8 cellular contexts compared by ENCODE assay signal in genomic region chr1:92536593-92537332, GRCh38. TPM values are rescaled to one million over a fixed set of nuclear protein-coding genes. Genes with fewer than 3 reads are reported as not detected.
DNase-seq lines count a peak whose midpoint lies in the region; ATAC-seq and TF ChIP-seq lines count a peak whose summit lies in the region.

No MANE protein-coding gene starts in this region.

- H3K9me3 Mint-ChIP-seq in activated CD4-positive, alpha-beta T cell treated with anti-CD3 and anti-CD28 coated beads for 36 hours (ENCODE audit: low read depth), result peaks cover 4% of the 10 kb centered on the region

- peak overlapping the region; percentile 26 for H3K4me2 ChIP-seq in hepatocyte

- no peaks in the 10 kb centered on the region for H3K27me3 ChIP-seq in hepatocyte

- H3K4me1 ChIP-seq in hepatocyte (ENCODE audit: insufficient read depth), result no peaks in the 10 kb centered on the region

- no peak for DNase-seq in activated CD4-positive, alpha-beta T cell treated with anti-CD3 and anti-CD28 coated beads for 36 hours
- DNase-seq in activated CD4-positive, alpha-beta T cell treated with anti-CD3 and anti-CD28 coated beads, Interleukin-2, amount 50 U/mL, for 4 hours, result no peak
- peak; percentile 27 for DNase-seq in RPMI7951 (ENCODE audit: low read depth)
- peak; percentile 45 for DNase-seq in hepatocyte (ENCODE audit: low spot score)
- DNase-seq in iPS-NIHi11 (ENCODE audit: low spot score), result no peak
- DNase-seq in lower leg skin (ENCODE audit: low spot score in 2 of 2), result no peak
- DNase-seq in inferior parietal cortex (ENCODE audit: extremely low spot score), result no peak

- H2AFZ ChIP-seq in hepatocyte, result no peak overlapping the region

- TF ChIP-seq CTCF in hepatocyte (IDR thresholded peaks at IDR 0.05; ENCODE audit: poor library complexity), result no peak
- no peak for TF ChIP-seq CTCF in lower leg skin (IDR thresholded peaks at IDR 0.05)

- TF ChIP-seq POLR2A in lower leg skin (IDR thresholded peaks at IDR 0.05), result no peak

- peak overlapping the region; percentile 25 for H3K27ac ChIP-seq in hepatocyte

- intact Hi-C loops in activated CD4-positive, alpha-beta T cell treated with anti-CD3 and anti-CD28 coated beads for 36 hours (cut with DNase I, micrococcal nuclease), result loop anchor here (1.0 to 5.0 kb wide), 10 partner anchors 34 to 1034 kb away; partner anchors contain the start of genes CDC7 (in 1 of the 2), DIPK1A (in 1 of the 2) and GFI1 (in 1 of the 2)
- intact Hi-C loops in lower leg skin (cut with DNase I; ENCODE audit: low total_unique reads), result no loop called here

- H3K4me3 ChIP-seq in hepatocyte (no peak overlapping the region), lower leg skin (ENCODE audit: low read depth, poor library complexity, severe bottlenecking) (no peak overlapping the region)

- H3K36me3 Mint-ChIP-seq in activated CD4-positive, alpha-beta T cell treated with anti-CD3 and anti-CD28 coated beads for 36 hours (ENCODE audit: low read depth), result peaks cover 62% of the 10 kb centered on the region

- H3K27ac Mint-ChIP-seq in activated CD4-positive, alpha-beta T cell treated with anti-CD3 and anti-CD28 coated beads for 36 hours, result peak overlapping the region; percentile 98

- peaks cover 89% of the 10 kb centered on the region for H3K4me1 Mint-ChIP-seq in activated CD4-positive, alpha-beta T cell treated with anti-CD3 and anti-CD28 coated beads for 36 hours

- H3K79me2 ChIP-seq in hepatocyte, result no peaks in the 10 kb centered on the region

- whole genome bisulfite sequencing in hepatocyte (ENCODE audit: low lambda C conversion rate, missing lambda C conversion rate), result 77% methylated on average over 3 of the region's 3 CpGs
- 70 to 71% methylated on average over 3 of the region's 3 CpGs for WGBS in lower leg skin, 2 donors

- no peaks in the 10 kb centered on the region for H4K20me1 ChIP-seq in hepatocyte (ENCODE audit: insufficient read depth, poor library complexity, severe bottlenecking)

- no peaks in the 10 kb centered on the region for H3K36me3 ChIP-seq in hepatocyte (replicated peaks; ENCODE audit: insufficient read depth, low read depth)

- ATAC-seq in activated CD4-positive, alpha-beta T cell treated with anti-CD3 and anti-CD28 coated beads for 36 hours, result peak; percentile 53
- peak; percentile 61 for ATAC-seq in HG02798 (IDR thresholded peaks at IDR 0.05; ENCODE audit: poor library complexity, unreplicated experiment)

- H3K9me3 ChIP-seq in hepatocyte (ENCODE audit: low read depth), result no peaks in the 10 kb centered on the region

- CTCF ChIA-PET in activated CD4-positive, alpha-beta T cell treated with anti-CD3 and anti-CD28 coated beads for 36 hours (lab: Charles Lee), result interaction anchor here (0.7 to 3.9 kb wide), 13 partner anchors 16 to 295 kb away, joined by 3 to 36 read pairs (median 5); partner anchors contain the start of genes GFI1 and RPL5

- H3K27me3 Mint-ChIP-seq in activated CD4-positive, alpha-beta T cell treated with anti-CD3 and anti-CD28 coated beads for 36 hours, result no peaks in the 10 kb centered on the region

- H3K9me2 ChIP-seq in hepatocyte (replicated peaks; ENCODE audit: insufficient read depth), result no peaks in the 10 kb centered on the region

- POLR2A ChIA-PET in activated CD4-positive, alpha-beta T cell treated with anti-CD3 and anti-CD28 coated beads for 36 hours (lab: Charles Lee), result interaction anchor here (0.6 to 3.6 kb wide), 7 partner anchors 47 to 408 kb away, joined by 3 to 101 read pairs (median 8); partner anchors contain the start of gene GFI1

- H3K4me3 Mint-ChIP-seq in activated CD4-positive, alpha-beta T cell treated with anti-CD3 and anti-CD28 coated beads for 36 hours, result peak overlapping the region; percentile 59

RNA-seq across cellular contexts. Expression of gene GFI1, which starts 50.0 kb away (rescaled TPM):
- 10 to 100 TPM; 47.7 to 53.7 TPM for total RNA-seq in activated CD4-positive, alpha-beta T cell treated with anti-CD3 and anti-CD28 coated beads for 36 hours
- 0.12 and 0.20 TPM in 2 replicates for total RNA-seq in RPMI7951 (2014; rRNA removed; shearing (Covaris generic))
- total RNA-seq in hepatocyte (0.10 and 0.24 TPM in 2 replicates), lower leg skin (under 1 TPM in 3 of 4 donors, not detected in 1; 0.27 to 0.91 (median 0.36) TPM)
- 0.41 TPM in 1 of 2 replicates, not detected in the other for polyA plus RNA-seq in hepatocyte

Comparison
In these comparisons a context has a peak if more than half of its experiments do, and no peak if none do; other contexts are left out.
1. DNase-seq: peak in RPMI7951 (single experiment) and hepatocyte (single experiment); none in activated CD4-positive, alpha-beta T cell treated with anti-CD3 and anti-CD28 coated beads for 36 hours (single experiment), activated CD4-positive, alpha-beta T cell treated with anti-CD3 and anti-CD28 coated beads, Interleukin-2, amount 50 U/mL, for 4 hours (0 of 2), iPS-NIHi11 (single experiment), lower leg skin (0 of 2) and inferior parietal cortex (single experiment).
2. RNA of gene GFI1, which starts 50.0 kb away (total RNA-seq): 47.7 to 53.7 TPM in activated CD4-positive, alpha-beta T cell treated with anti-CD3 and anti-CD28 coated beads for 36 hours; 0.27 to 0.91 TPM in lower leg skin, 0.12 to 0.20 TPM in RPMI7951 and 0.10 to 0.24 TPM in hepatocyte; every median in the first group is over 10 times any median in the second.